In the genomic region with DNA sequence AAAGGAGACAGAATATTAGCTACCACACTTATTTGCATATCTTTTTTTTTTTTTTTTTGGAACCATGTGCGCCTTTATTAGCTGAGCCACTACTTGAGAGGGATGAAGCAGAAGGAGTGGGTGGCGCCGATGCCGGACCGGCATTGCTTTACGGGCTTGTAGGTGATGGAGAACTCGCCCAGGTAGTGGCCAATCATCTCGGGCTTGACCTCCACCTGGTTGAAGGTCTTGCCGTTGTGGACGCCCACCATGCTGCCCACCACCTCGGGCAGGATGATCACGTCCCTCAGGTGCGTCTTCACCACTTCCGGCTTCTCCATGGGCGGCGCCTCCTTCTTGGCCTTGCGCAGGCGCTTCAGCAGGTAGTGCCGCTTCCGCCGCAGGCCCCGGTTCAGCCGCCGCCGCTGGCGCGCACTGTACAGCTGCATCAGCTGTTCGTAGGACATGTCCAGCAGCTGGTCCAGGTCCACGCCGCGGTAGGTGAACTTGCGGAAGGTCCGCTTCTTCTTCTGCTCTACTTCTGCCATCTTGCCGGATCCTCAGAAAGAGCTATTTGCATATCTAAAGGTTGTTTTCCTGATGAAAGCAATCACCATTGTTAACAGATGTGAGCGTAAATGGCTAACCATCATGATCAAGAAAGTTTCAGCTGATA, we compare ENCODE assay signal across 1 cellular context.
A peak's percentile ranks its signal among the peaks of the same experiment; 100 is the strongest.
TF ChIP-seq lines count a peak whose summit lies in the region.
"Not testable (repeated sequence)": the region's sequence is repeated elsewhere in the genome, so short reads cannot be mapped to it uniquely, and the experiment has no call there.

No MANE protein-coding gene starts in this region.

TF ChIP-seq in HepG2, 621 proteins besides CTCF, POLR2A, EP300 and RAD21 (continued from another document):
- TF ChIP-seq, protein P1, sequence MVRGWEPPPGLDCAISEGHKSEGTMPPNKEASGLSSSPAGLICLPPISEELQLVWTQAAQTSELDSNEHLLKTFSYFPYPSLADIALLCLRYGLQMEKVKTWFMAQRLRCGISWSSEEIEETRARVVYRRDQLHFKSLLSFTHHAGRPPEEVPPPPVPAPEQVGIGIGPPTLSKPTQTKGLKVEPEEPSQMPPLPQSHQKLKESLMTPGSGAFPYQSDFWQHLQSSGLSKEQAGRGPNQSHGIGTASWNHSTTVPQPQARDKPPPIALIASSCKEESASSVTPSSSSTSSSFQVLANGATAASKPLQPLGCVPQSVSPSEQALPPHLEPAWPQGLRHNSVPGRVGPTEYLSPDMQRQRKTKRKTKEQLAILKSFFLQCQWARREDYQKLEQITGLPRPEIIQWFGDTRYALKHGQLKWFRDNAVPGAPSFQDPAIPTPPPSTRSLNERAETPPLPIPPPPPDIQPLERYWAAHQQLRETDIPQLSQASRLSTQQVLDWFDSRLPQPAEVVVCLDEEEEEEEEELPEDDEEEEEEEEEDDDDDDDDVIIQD (CRISPR knock-in tag; IDR thresholded peaks at IDR 0.05; ENCODE audit: low read depth): 0 out of 2 replicates have a peak, but pooled peaks have one; percentile 19
- TF ChIP-seq HNRNPLL (IDR thresholded peaks at IDR 0.05; ENCODE audit: low read depth, low read length, poor library complexity, severe bottlenecking): peak; percentile 94
- TF ChIP-seq SALL1 (CRISPR knock-in tag; IDR thresholded peaks at IDR 0.05): peak; percentile 80
- TF ChIP-seq IRF2 (CRISPR knock-in tag; IDR thresholded peaks at IDR 0.05): 0 out of 2 replicates have a peak, but pooled peaks have one; percentile 18
- 0 out of 2 replicates have a peak, but pooled peaks have one; percentile 57 for TF ChIP-seq ZNF747 (CRISPR knock-in tag; IDR thresholded peaks at IDR 0.05; ENCODE audit: borderline replicate concordance)
- TF ChIP-seq ELF4 (CRISPR knock-in tag; IDR thresholded peaks at IDR 0.05; ENCODE audit: borderline replicate concordance): 0 out of 2 replicates have a peak, but pooled peaks have one; percentile 46
- TF ChIP-seq PITX1 (CRISPR knock-in tag; IDR thresholded peaks at IDR 0.05): 0 out of 2 replicates have a peak, but pooled peaks have one; percentile 33
- TF ChIP-seq FOXP4 (CRISPR knock-in tag; IDR thresholded peaks at IDR 0.05): peak; percentile 20; the same call in 1 of the 2 replicates
- not testable (repeated sequence) for TF ChIP-seq MAZ (IDR thresholded peaks at IDR 0.05; ENCODE audit: borderline replicate concordance, low read depth, low read length)
- 0 out of 2 replicates have a peak, but pooled peaks have one; percentile 43 for TF ChIP-seq MAZ (CRISPR knock-in tag; IDR thresholded peaks at IDR 0.05; ENCODE audit: low read depth)
- TF ChIP-seq, protein P2, sequence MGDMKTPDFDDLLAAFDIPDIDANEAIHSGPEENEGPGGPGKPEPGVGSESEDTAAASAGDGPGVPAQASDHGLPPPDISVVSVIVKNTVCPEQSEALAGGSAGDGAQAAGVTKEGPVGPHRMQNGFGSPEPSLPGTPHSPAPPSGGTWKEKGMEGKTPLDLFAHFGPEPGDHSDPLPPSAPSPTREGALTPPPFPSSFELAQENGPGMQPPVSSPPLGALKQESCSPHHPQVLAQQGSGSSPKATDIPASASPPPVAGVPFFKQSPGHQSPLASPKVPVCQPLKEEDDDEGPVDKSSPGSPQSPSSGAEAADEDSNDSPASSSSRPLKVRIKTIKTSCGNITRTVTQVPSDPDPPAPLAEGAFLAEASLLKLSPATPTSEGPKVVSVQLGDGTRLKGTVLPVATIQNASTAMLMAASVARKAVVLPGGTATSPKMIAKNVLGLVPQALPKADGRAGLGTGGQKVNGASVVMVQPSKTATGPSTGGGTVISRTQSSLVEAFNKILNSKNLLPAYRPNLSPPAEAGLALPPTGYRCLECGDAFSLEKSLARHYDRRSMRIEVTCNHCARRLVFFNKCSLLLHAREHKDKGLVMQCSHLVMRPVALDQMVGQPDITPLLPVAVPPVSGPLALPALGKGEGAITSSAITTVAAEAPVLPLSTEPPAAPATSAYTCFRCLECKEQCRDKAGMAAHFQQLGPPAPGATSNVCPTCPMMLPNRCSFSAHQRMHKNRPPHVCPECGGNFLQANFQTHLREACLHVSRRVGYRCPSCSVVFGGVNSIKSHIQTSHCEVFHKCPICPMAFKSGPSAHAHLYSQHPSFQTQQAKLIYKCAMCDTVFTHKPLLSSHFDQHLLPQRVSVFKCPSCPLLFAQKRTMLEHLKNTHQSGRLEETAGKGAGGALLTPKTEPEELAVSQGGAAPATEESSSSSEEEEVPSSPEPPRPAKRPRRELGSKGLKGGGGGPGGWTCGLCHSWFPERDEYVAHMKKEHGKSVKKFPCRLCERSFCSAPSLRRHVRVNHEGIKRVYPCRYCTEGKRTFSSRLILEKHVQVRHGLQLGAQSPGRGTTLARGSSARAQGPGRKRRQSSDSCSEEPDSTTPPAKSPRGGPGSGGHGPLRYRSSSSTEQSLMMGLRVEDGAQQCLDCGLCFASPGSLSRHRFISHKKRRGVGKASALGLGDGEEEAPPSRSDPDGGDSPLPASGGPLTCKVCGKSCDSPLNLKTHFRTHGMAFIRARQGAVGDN (CRISPR knock-in tag; IDR thresholded peaks at IDR 0.05): peak; percentile 90
